In genomic region chr18:12750076-12750707, GRCh38 we compare ENCODE assay signal across 11 cellular contexts. TPM values are rescaled to one million over a fixed set of nuclear protein-coding genes. Genes with fewer than 3 reads are reported as not detected.
A peak's percentile ranks its signal among the peaks of the same experiment; 100 is the strongest.
DNase-seq lines count a peak whose midpoint lies in the region; ATAC-seq lines count a peak whose summit lies in the region.
"Had no signal": no experiment of that assay in that cellular context is flagged by ENCODE, and none has a peak within 500 bp of the region (broad histone marks: within the 10 kb centered on the region; RNA-seq: fewer than 3 reads in every experiment).

No MANE protein-coding gene starts in this region.

- peak; percentile 61 for ATAC-seq in GM18907 (IDR thresholded peaks at IDR 0.05; ENCODE audit: unreplicated experiment)
- ATAC-seq in esophagus mucosa = peak; percentile 31
- ATAC-seq in HG02938 (IDR thresholded peaks at IDR 0.05; ENCODE audit: unreplicated experiment) = no peak
- no peak for ATAC-seq in GM21717 (IDR thresholded peaks at IDR 0.05; ENCODE audit: unreplicated experiment)

- peak; percentile 22 for DNase-seq in AG08395 (ENCODE audit: low spot score)
- DNase-seq in NCI-H524 treated with DMSO at 0.1 percent for 48 hours (lab: John Stamatoyannopoulos, UW) = peak; percentile 13
- no peak for DNase-seq in iPS-NIHi7 (ENCODE audit: extremely low spot score)
- DNase-seq in NCI-H2081 (lab: John Stamatoyannopoulos, UW) = no peak
- DNase-seq: Calu3, hypothalamus, NCI-H510A treated with DMSO at 0.1 percent for 48 hours had no signal

RNA-seq across cellular contexts. Expression of gene PSMG2, which starts 47.4 kb away (rescaled TPM):
- total RNA-seq in esophagus mucosa = 61.4 TPM

RNA-seq across cellular contexts. Expression of gene CEP76, which starts 47.7 kb away (rescaled TPM):
- total RNA-seq in esophagus mucosa = 6.1 TPM

Comparison
In these comparisons a context has a peak if more than half of its experiments do, and no peak if none do; other contexts are left out.
1. DNase-seq: peak in AG08395 (single experiment) and NCI-H524 treated with DMSO at 0.1 percent for 48 hours (single experiment); none in iPS-NIHi7 (single experiment) and NCI-H2081 (0 of 2).
2. ATAC-seq: peak in GM18907 (single experiment) and esophagus mucosa (single experiment); none in HG02938 (single experiment) and GM21717 (single experiment).